In the genomic region with DNA sequence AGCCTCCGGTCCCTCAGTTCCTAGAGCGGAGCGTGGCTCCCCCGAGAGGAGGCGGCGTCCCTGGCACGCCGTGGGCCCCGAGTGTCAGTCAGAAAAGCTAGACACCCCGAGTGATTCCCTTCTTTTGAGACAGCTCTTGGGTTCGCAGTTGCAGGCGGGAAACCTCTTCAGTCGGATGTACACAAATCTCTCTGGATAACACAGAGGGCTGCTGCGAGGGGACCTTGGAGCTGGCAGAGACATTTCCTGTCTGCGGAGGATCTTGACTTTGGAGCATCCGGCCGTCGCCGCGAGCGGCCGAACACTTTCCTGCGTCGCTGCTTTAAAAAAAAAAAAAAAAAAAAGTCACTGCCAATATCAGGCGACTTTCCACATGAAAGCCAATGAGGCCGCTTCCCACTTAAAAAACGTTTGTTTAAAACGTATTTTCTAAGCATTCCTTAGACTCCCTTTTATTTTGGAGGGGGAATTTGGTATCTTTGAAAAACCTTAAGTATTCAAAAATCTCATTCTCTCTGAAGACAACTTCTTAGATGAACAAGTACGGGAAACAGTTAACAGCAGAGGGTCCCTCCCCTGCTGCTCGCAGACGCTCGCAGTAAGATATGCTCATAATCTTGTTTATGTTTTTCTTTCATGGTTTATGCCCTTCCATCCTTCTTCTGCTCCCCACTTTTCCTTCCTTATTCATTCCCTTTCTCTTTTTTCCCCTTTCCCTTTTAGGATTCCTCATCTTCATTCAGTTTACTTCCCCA, we compare ENCODE assay signal across 1 cellular context.
TF ChIP-seq lines count a peak whose summit lies in the region.

No MANE protein-coding gene starts in this region.

TF ChIP-seq in IMR-90, 13 proteins besides CTCF, POLR2A, EP300 and RAD21:
- TF ChIP-seq CEBPB (IDR thresholded peaks at IDR 0.05; ENCODE audit: low read depth, low read length) (no peak), RCOR1 (IDR thresholded peaks at IDR 0.05; ENCODE audit: insufficient replicate concordance, low read length) (no peak), RFX5 (IDR thresholded peaks at IDR 0.05; ENCODE audit: low read depth, low read length) (no peak), CHD1 (IDR thresholded peaks at IDR 0.05; ENCODE audit: low read depth, low read length) (no peak), NFE2L2 (IDR thresholded peaks at IDR 0.05; ENCODE audit: low read depth, low read length) (no peak), MXI1 (IDR thresholded peaks at IDR 0.05; ENCODE audit: borderline replicate concordance, low read depth, low read length) (no peak), BHLHE40 (IDR thresholded peaks at IDR 0.05; ENCODE audit: low read depth, low read length) (no peak)
